12 cellular contexts compared by ENCODE assay signal in the genomic region with DNA sequence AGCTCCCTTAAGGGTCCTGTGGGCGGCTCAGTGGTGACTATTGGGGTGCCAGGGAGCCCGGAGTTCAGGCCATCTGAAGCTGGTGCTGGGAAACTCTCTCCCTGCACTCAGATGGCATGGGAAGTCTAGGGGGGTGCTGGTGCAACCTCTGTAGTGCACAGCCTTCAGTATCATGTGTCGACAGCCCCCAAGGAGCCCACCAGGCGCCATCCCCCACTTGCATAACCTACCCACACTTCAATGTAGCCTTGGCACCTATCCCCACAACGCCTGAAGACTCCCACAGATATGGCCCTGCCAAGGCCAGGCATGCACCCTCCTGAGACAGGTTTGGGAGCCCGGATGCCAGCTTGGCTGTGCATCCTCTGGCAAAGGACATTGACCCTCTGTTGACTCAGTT. TPM values are rescaled to one million over a fixed set of nuclear protein-coding genes. Genes with fewer than 3 reads are reported as not detected.
DNase-seq lines count a peak whose midpoint lies in the region; ATAC-seq, FAIRE-seq and TF ChIP-seq lines count a peak whose summit lies in the region.
"Had no signal": no experiment of that assay in that cellular context is flagged by ENCODE, and none has a peak within 500 bp of the region (broad histone marks: within the 10 kb centered on the region; RNA-seq: fewer than 3 reads in every experiment).

No MANE protein-coding gene starts in this region.

- no peak overlapping the region for H2BK15ac ChIP-seq in neuronal stem cell (ENCODE audit: low read length)

- POLR2A ChIA-PET in HepG2 (lab: Yijun Ruan, JAX) = no interaction called here

- H4K91ac ChIP-seq in neuronal stem cell (ENCODE audit: low read depth, low read length, poor library complexity) = peak overlapping the region; percentile 18

- WGBS in HepG2 (ENCODE audit: low lambda C conversion rate) = 100% methylated on average over 1 of the region's 6 CpGs
- WGBS in right lobe of liver (ENCODE audit: insufficient coverage, low coverage, low lambda C conversion rate, missing lambda C conversion rate) = 88% methylated on average over 1 of the region's 6 CpGs
- no CpG with 5 or more reads among the region's 6 CpGs for WGBS in neuronal stem cell (ENCODE audit: extremely low coverage in 2 of 2, insufficient read length in 2 of 2, insufficient replicate concordance in 1 of 2), 2 donors

- no peak overlapping the region for H2BK12ac ChIP-seq in neuronal stem cell (ENCODE audit: low read length)

- in situ Hi-C loops in HepG2 (cut with HindIII; ENCODE audit: extremely low pct_ligation_motif_present, low pct_unique_long_range_greater_than_20kb) = no loop called here
- in situ Hi-C loops in ACHN (cut with HindIII; ENCODE audit: low pct_ligation_motif_present, low pct_unique_long_range_greater_than_20kb, low sequenced_read_pairs) = no loop called here

- H3K27ac ChIP-seq in HepG2 (ENCODE audit: extremely low read length, insufficient read depth, low read length) = peak overlapping the region; percentile 47
- no peak overlapping the region for H3K27ac ChIP-seq in right lobe of liver
- H3K27ac ChIP-seq in neuronal stem cell (replicated peaks; ENCODE audit: low read length) = no peak overlapping the region

- H2AFZ ChIP-seq in HepG2 (ENCODE audit: low read length) (no peak overlapping the region), neuronal stem cell (ENCODE audit: low read length) (no peak overlapping the region)

- H3K79me2 ChIP-seq in HepG2 (ENCODE audit: insufficient read depth, low read length) = no peaks in the 10 kb centered on the region

- FAIRE-seq in HepG2 (lab: Jason Lieb, UNC) = no peak
- FAIRE-seq: colon had no signal

- no peak overlapping the region for H2BK120ac ChIP-seq in neuronal stem cell (ENCODE audit: low read depth, low read length)

- CTCF ChIA-PET in HepG2 (lab: Yijun Ruan, JAX; ENCODE audit: low intra/inter-chr PET ratio, low total read pairs) = no interaction called here

- no peaks in the 10 kb centered on the region for H4K20me1 ChIP-seq in HepG2 (ENCODE audit: insufficient read depth, low read length)

- no peaks in the 10 kb centered on the region for H3K36me3 ChIP-seq in HepG2 (replicated peaks in 1 of 2; ENCODE audit: control insufficient read depth in 1 of 2, insufficient read depth in 2 of 2, low read length in 2 of 2)
- no peaks in the 10 kb centered on the region for H3K36me3 ChIP-seq in right lobe of liver
- no peaks in the 10 kb centered on the region for H3K36me3 ChIP-seq in neuronal stem cell (replicated peaks in 1 of 2; ENCODE audit: control insufficient read depth in 2 of 2, insufficient read depth in 2 of 2, low read length in 2 of 2)
- H3K36me3 ChIP-seq: SJCRH30 had no signal

- intact Hi-C loops in HepG2 (cut with micrococcal nuclease; ENCODE audit: unreplicated experiment) (loop anchor here (5.0 kb wide), 1 partner anchor 697 kb away; the partner anchor contains the start of genes IER2 and STX10), right lobe of liver (cut with DNase I) (no loop called here)

- H3K27ac Mint-ChIP-seq in endothelial cell (ENCODE audit: unreplicated experiment) = peak overlapping the region; percentile 90

- H3K27me3 Mint-ChIP-seq in endothelial cell (ENCODE audit: unreplicated experiment) = peaks cover 24% of the 10 kb centered on the region

- no peak for ATAC-seq in HepG2
- no peak for ATAC-seq in right lobe of liver
- no peak for ATAC-seq in HG02678 (IDR thresholded peaks at IDR 0.05; ENCODE audit: unreplicated experiment)

- no peak for TF ChIP-seq EP300 in HepG2 (IDR thresholded peaks at IDR 0.05; ENCODE audit: low read depth in 2 of 2, low read length in 2 of 2)
- TF ChIP-seq EP300 in HepG2 (CRISPR knock-in tag; IDR thresholded peaks at IDR 0.05; ENCODE audit: borderline replicate concordance) = no peak

- H3K27me3 ChIP-seq in HepG2 (ENCODE audit: control insufficient read depth in 1 of 2, insufficient read depth in 2 of 2, low read length in 2 of 2) = no peaks in the 10 kb centered on the region; a peak in 1 of 5 replicates
- no peaks in the 10 kb centered on the region for H3K27me3 ChIP-seq in right lobe of liver
- no peaks in the 10 kb centered on the region for H3K27me3 ChIP-seq in neuronal stem cell (ENCODE audit: control insufficient read depth in 3 of 3, insufficient read depth in 3 of 3, low read depth in 1 of 3, low read length in 3 of 3)
- H3K27me3 ChIP-seq: SJCRH30 had no signal

- H3K4me2 ChIP-seq in HepG2 (ENCODE audit: low read depth, low read length) (no peak overlapping the region), neuronal stem cell (ENCODE audit: insufficient read depth, low read length, poor library complexity, severe bottlenecking) (no peak overlapping the region)

- H3K4me3 Mint-ChIP-seq in endothelial cell (ENCODE audit: unreplicated experiment) = no peak overlapping the region

- H3K9ac ChIP-seq in HepG2 (ENCODE audit: insufficient read depth, low read depth, low read length) = 0 out of 2 replicates have a peak overlapping the region, but pooled peaks have one; percentile 7
- H3K9ac ChIP-seq in neuronal stem cell (ENCODE audit: low read depth, low read length, poor library complexity) = no peak overlapping the region

- no peak for TF ChIP-seq POLR2A in HepG2 (IDR thresholded peaks at IDR 0.05; ENCODE audit: insufficient read depth in 1 of 2, low read depth in 2 of 2, low read length in 2 of 2)
- no peak for TF ChIP-seq POLR2A in right lobe of liver (IDR thresholded peaks at IDR 0.05)

- peak overlapping the region; percentile 3 for H3K18ac ChIP-seq in neuronal stem cell (ENCODE audit: low read length)

- H3K36me3 Mint-ChIP-seq in endothelial cell (ENCODE audit: low read depth, unreplicated experiment) = no peaks in the 10 kb centered on the region

- no peaks in the 10 kb centered on the region for H3K9me3 Mint-ChIP-seq in endothelial cell (ENCODE audit: unreplicated experiment)

- peaks cover 88% of the 10 kb centered on the region for H3K4me1 ChIP-seq in HepG2 (ENCODE audit: insufficient read depth, low read length)
- no peaks in the 10 kb centered on the region for H3K4me1 ChIP-seq in right lobe of liver
- H3K4me1 ChIP-seq in neuronal stem cell (ENCODE audit: control insufficient read depth in 2 of 2, insufficient read depth in 1 of 2, low read depth in 1 of 2, low read length in 2 of 2) = peaks cover 25 to 31% of the 10 kb centered on the region in 2 donors

- H3K4me1 Mint-ChIP-seq in endothelial cell (ENCODE audit: unreplicated experiment) = peaks cover 16% of the 10 kb centered on the region

- H3K4ac ChIP-seq in neuronal stem cell (ENCODE audit: low read length) = no peak overlapping the region

- H3K79me1 ChIP-seq in neuronal stem cell (ENCODE audit: low read depth, low read length) = no peaks in the 10 kb centered on the region

- TF ChIP-seq RAD21 in HepG2 (CRISPR knock-in tag; IDR thresholded peaks at IDR 0.05) = no peak

- H3K4me3 ChIP-seq in HepG2 (replicated peaks in 1 of 3; ENCODE audit: insufficient read depth in 1 of 3, low read depth in 2 of 3, low read length in 3 of 3) = no peak overlapping the region
- H3K4me3 ChIP-seq in right lobe of liver = no peak overlapping the region
- H3K4me3 ChIP-seq in neuronal stem cell (ENCODE audit: low read length in 2 of 2) = no peak overlapping the region

- peak overlapping the region; percentile 17 for H2AK5ac ChIP-seq in neuronal stem cell (ENCODE audit: low read depth, low read length)

- DNase-seq in HepG2 (ENCODE audit: low spot score) = no peak
- DNase-seq in right lobe of liver = no peak
- no peak for DNase-seq in endothelial cell (ENCODE audit: low spot score)
- no peak for DNase-seq in neuronal stem cell (ENCODE audit: low spot score)
- DNase-seq in AG08395 (ENCODE audit: low spot score) = no peak
- DNase-seq in ACHN = no peak
- no peak for DNase-seq in globus pallidus (ENCODE audit: low spot score)
- DNase-seq: NCI-H1930; stimulated activated CD4-positive, alpha-beta T cell treated with anti-CD3 and anti-CD28 coated beads, Interleukin-12 subunit alpha, Interleukin-12 subunit beta, amount 100 ng/mL, for 4 hours had no signal

- no TSS peak for BruUV-seq in HepG2 (replicated peaks; lab: Mats Ljungman, UMichigan)

- H3K23ac ChIP-seq in neuronal stem cell (ENCODE audit: low read depth, low read length, poor library complexity) = no peak overlapping the region

- H4K8ac ChIP-seq in neuronal stem cell (ENCODE audit: low read depth, low read length) = no peak overlapping the region

- no peaks in the 10 kb centered on the region for H3K9me3 ChIP-seq in HepG2 (ENCODE audit: low read length)
- no peaks in the 10 kb centered on the region for H3K9me3 ChIP-seq in right lobe of liver
- no peaks in the 10 kb centered on the region for H3K9me3 ChIP-seq in neuronal stem cell (replicated peaks in 1 of 2; ENCODE audit: control insufficient read depth in 2 of 2, insufficient read depth in 1 of 2, low read depth in 1 of 2, low read length in 2 of 2)
- H3K9me3 ChIP-seq: SJCRH30 had no signal

- no peak overlapping the region for H3K14ac ChIP-seq in neuronal stem cell (ENCODE audit: low read length)

- H2BK5ac ChIP-seq in neuronal stem cell (ENCODE audit: low read length) = no peak overlapping the region

- TF ChIP-seq CTCF in HepG2 (CRISPR knock-in tag; IDR thresholded peaks at IDR 0.05) = no peak
- TF ChIP-seq CTCF in right lobe of liver (IDR thresholded peaks at IDR 0.05) = no peak
- TF ChIP-seq CTCF in endothelial cell (IDR thresholded peaks at IDR 0.05; ENCODE audit: unreplicated experiment) = no peak

RNA-seq across cellular contexts. Expression of gene NANOS3, which starts 27.7 kb away (rescaled TPM):
- total RNA-seq in HepG2 (2016; rRNA removed; fragmentation: Illumina TruSeq; extraction: Trizol) = not detected in 2 replicates
- not detected in 2 replicates for total RNA-seq in HepG2 (2016; cell fraction: cytosol; rRNA removed; fragmentation: Illumina TruSeq; extraction: Trizol; ENCODE audit: low read depth)
- total RNA-seq in HepG2 (2016; cell fraction: insoluble cytoplasmic fraction; rRNA removed; fragmentation: Illumina TruSeq; extraction: Trizol) = not detected in 2 replicates
- not detected in 2 replicates for total RNA-seq in HepG2 (2016; cell fraction: membrane; rRNA removed; fragmentation: Illumina TruSeq; extraction: Trizol)
- not detected in 2 replicates for total RNA-seq in HepG2 (2016; cell fraction: nucleus; rRNA removed; fragmentation: Illumina TruSeq; extraction: Trizol)
- 0.21 TPM in 1 of 2 replicates, not detected in the other for polyA plus RNA-seq in HepG2 (2011; rRNA removed)
- polyA plus RNA-seq in HepG2 (2011; cell fraction: cytosol; rRNA removed) = not detected in 2 replicates
- polyA plus RNA-seq in HepG2 (2011; cell fraction: nucleus; rRNA removed) = 1.1 and 1.8 TPM in 2 replicates
- polyA plus RNA-seq in HepG2 (2012) = 1.1 TPM in 1 of 2 replicates, not detected in the other
- polyA plus RNA-seq in HepG2 (2016; cell fraction: cytosol; fragmentation: Illumina TruSeq; extraction: Trizol; ENCODE audit: low read depth) = not detected in 2 replicates
- polyA plus RNA-seq in HepG2 (2016; cell fraction: insoluble cytoplasmic fraction; fragmentation: Illumina TruSeq; extraction: Trizol; ENCODE audit: low read depth) = not detected in 2 replicates
- not detected in 2 replicates for polyA plus RNA-seq in HepG2 (2016; cell fraction: membrane; fragmentation: Illumina TruSeq; extraction: Trizol; ENCODE audit: low read depth)
- not detected in 2 replicates for polyA plus RNA-seq in HepG2 (2016; cell fraction: nucleus; fragmentation: Illumina TruSeq; extraction: Trizol; ENCODE audit: insufficient read depth, low read depth)
- polyA minus RNA-seq in HepG2 (2011; rRNA and poly(A)+ RNA removed; ENCODE audit: low replicate concordance) = not detected in 2 replicates
- not detected in 2 replicates for polyA minus RNA-seq in HepG2 (2011; cell fraction: cytosol; rRNA and poly(A)+ RNA removed)
- polyA minus RNA-seq in HepG2 (2011; cell fraction: nucleus; rRNA and poly(A)+ RNA removed) = not detected in 2 replicates
- not detected for total RNA-seq in right lobe of liver
- 0.69 TPM for total RNA-seq in endothelial cell (ENCODE audit: unreplicated experiment)
- polyA plus RNA-seq in neuronal stem cell (2013, experiment 1 of 2) = 0.08 TPM
- not detected for polyA plus RNA-seq in neuronal stem cell (2013, experiment 2 of 2)

RNA-seq across cellular contexts. Expression of gene ZSWIM4, which starts 54.0 kb away (rescaled TPM):
- total RNA-seq in HepG2 (2016; rRNA removed; fragmentation: Illumina TruSeq; extraction: Trizol) = 0.27 and 0.33 TPM in 2 replicates
- total RNA-seq in HepG2 (2016; cell fraction: cytosol; rRNA removed; fragmentation: Illumina TruSeq; extraction: Trizol; ENCODE audit: low read depth) = 0.10 and 0.35 TPM in 2 replicates
- total RNA-seq in HepG2 (2016; cell fraction: insoluble cytoplasmic fraction; rRNA removed; fragmentation: Illumina TruSeq; extraction: Trizol) = 0.22 and 0.28 TPM in 2 replicates
- 0.09 and 0.14 TPM in 2 replicates for total RNA-seq in HepG2 (2016; cell fraction: membrane; rRNA removed; fragmentation: Illumina TruSeq; extraction: Trizol)
- total RNA-seq in HepG2 (2016; cell fraction: nucleus; rRNA removed; fragmentation: Illumina TruSeq; extraction: Trizol) = 0.28 and 0.37 TPM in 2 replicates
- polyA plus RNA-seq in HepG2 (2011; rRNA removed) = 0.86 and 1.8 TPM in 2 replicates
- polyA plus RNA-seq in HepG2 (2011; cell fraction: cytosol; rRNA removed) = 0.91 and 1.2 TPM in 2 replicates
- polyA plus RNA-seq in HepG2 (2011; cell fraction: nucleus; rRNA removed) = 3.4 and 3.5 TPM in 2 replicates
- polyA plus RNA-seq in HepG2 (2012) = 1.5 and 2.1 TPM in 2 replicates
- polyA plus RNA-seq in HepG2 (2016; cell fraction: cytosol; fragmentation: Illumina TruSeq; extraction: Trizol; ENCODE audit: low read depth) = 0.02 TPM in 1 of 2 replicates, not detected in the other
- 0.38 and 0.45 TPM in 2 replicates for polyA plus RNA-seq in HepG2 (2016; cell fraction: insoluble cytoplasmic fraction; fragmentation: Illumina TruSeq; extraction: Trizol; ENCODE audit: low read depth)
- 0.14 and 0.20 TPM in 2 replicates for polyA plus RNA-seq in HepG2 (2016; cell fraction: membrane; fragmentation: Illumina TruSeq; extraction: Trizol; ENCODE audit: low read depth)
- polyA plus RNA-seq in HepG2 (2016; cell fraction: nucleus; fragmentation: Illumina TruSeq; extraction: Trizol; ENCODE audit: insufficient read depth, low read depth) = 0.48 and 0.55 TPM in 2 replicates
- 1.7 and 5.3 TPM in 2 replicates for polyA minus RNA-seq in HepG2 (2011; rRNA and poly(A)+ RNA removed; ENCODE audit: low replicate concordance)
- polyA minus RNA-seq in HepG2 (2011; cell fraction: cytosol; rRNA and poly(A)+ RNA removed) = 2.5 and 2.7 TPM in 2 replicates
- 2.1 and 2.4 TPM in 2 replicates for polyA minus RNA-seq in HepG2 (2011; cell fraction: nucleus; rRNA and poly(A)+ RNA removed)
- 1 to 10 TPM in 5 of 6 experiments, under 1 TPM in 1; 0.98 to 3.7 (median 1.7) TPM for total RNA-seq in right lobe of liver
- total RNA-seq in endothelial cell (ENCODE audit: unreplicated experiment) = 43.7 TPM
- polyA plus RNA-seq in neuronal stem cell (2013, experiment 1 of 2) = 16.2 TPM
- polyA plus RNA-seq in neuronal stem cell (2013, experiment 2 of 2) = 16.7 TPM

RNA-seq across cellular contexts. Expression of gene BRME1, which starts 56.6 kb away (rescaled TPM):
- total RNA-seq in HepG2 (2016; rRNA removed; fragmentation: Illumina TruSeq; extraction: Trizol) = 0.84 and 1.5 TPM in 2 replicates
- 0.35 and 0.40 TPM in 2 replicates for total RNA-seq in HepG2 (2016; cell fraction: cytosol; rRNA removed; fragmentation: Illumina TruSeq; extraction: Trizol; ENCODE audit: low read depth)
- total RNA-seq in HepG2 (2016; cell fraction: insoluble cytoplasmic fraction; rRNA removed; fragmentation: Illumina TruSeq; extraction: Trizol) = 1.1 TPM in 2 replicates
- total RNA-seq in HepG2 (2016; cell fraction: membrane; rRNA removed; fragmentation: Illumina TruSeq; extraction: Trizol) = 0.25 and 0.69 TPM in 2 replicates
- 1.2 and 1.3 TPM in 2 replicates for total RNA-seq in HepG2 (2016; cell fraction: nucleus; rRNA removed; fragmentation: Illumina TruSeq; extraction: Trizol)
- polyA plus RNA-seq in HepG2 (2011; rRNA removed) = 0.74 and 0.91 TPM in 2 replicates
- 0.55 and 0.72 TPM in 2 replicates for polyA plus RNA-seq in HepG2 (2011; cell fraction: cytosol; rRNA removed)
- 5.7 and 8.2 TPM in 2 replicates for polyA plus RNA-seq in HepG2 (2011; cell fraction: nucleus; rRNA removed)
- polyA plus RNA-seq in HepG2 (2012) = 1.3 and 1.8 TPM in 2 replicates
- 0.09 TPM in 1 of 2 replicates, not detected in the other for polyA plus RNA-seq in HepG2 (2016; cell fraction: cytosol; fragmentation: Illumina TruSeq; extraction: Trizol; ENCODE audit: low read depth)
- polyA plus RNA-seq in HepG2 (2016; cell fraction: insoluble cytoplasmic fraction; fragmentation: Illumina TruSeq; extraction: Trizol; ENCODE audit: low read depth) = 1.1 and 1.8 TPM in 2 replicates
- polyA plus RNA-seq in HepG2 (2016; cell fraction: membrane; fragmentation: Illumina TruSeq; extraction: Trizol; ENCODE audit: low read depth) = 0.23 and 0.31 TPM in 2 replicates
- 5.8 and 5.9 TPM in 2 replicates for polyA plus RNA-seq in HepG2 (2016; cell fraction: nucleus; fragmentation: Illumina TruSeq; extraction: Trizol; ENCODE audit: insufficient read depth, low read depth)
- 1.2 and 5.8 TPM in 2 replicates for polyA minus RNA-seq in HepG2 (2011; rRNA and poly(A)+ RNA removed; ENCODE audit: low replicate concordance)
- 1.3 TPM in 1 of 2 replicates, not detected in the other for polyA minus RNA-seq in HepG2 (2011; cell fraction: cytosol; rRNA and poly(A)+ RNA removed)
- polyA minus RNA-seq in HepG2 (2011; cell fraction: nucleus; rRNA and poly(A)+ RNA removed) = 2.2 and 2.4 TPM in 2 replicates
- total RNA-seq in right lobe of liver = 1 to 10 TPM in 4 of 6 experiments, under 1 TPM in 2; 0.34 to 3.7 (median 1.2) TPM
- total RNA-seq in endothelial cell (ENCODE audit: unreplicated experiment) = 3.4 TPM
- 1.8 TPM for polyA plus RNA-seq in neuronal stem cell (2013, experiment 1 of 2)
- 2.1 TPM for polyA plus RNA-seq in neuronal stem cell (2013, experiment 2 of 2)

RNA-seq across cellular contexts. Expression of gene CC2D1A, which starts 56.7 kb away (rescaled TPM):
- total RNA-seq in HepG2 (2016; rRNA removed; fragmentation: Illumina TruSeq; extraction: Trizol) = 6.4 and 9.7 TPM in 2 replicates
- 5.0 and 5.7 TPM in 2 replicates for total RNA-seq in HepG2 (2016; cell fraction: cytosol; rRNA removed; fragmentation: Illumina TruSeq; extraction: Trizol; ENCODE audit: low read depth)
- 4.7 and 10.2 TPM in 2 replicates for total RNA-seq in HepG2 (2016; cell fraction: insoluble cytoplasmic fraction; rRNA removed; fragmentation: Illumina TruSeq; extraction: Trizol)
- 5.3 and 5.8 TPM in 2 replicates for total RNA-seq in HepG2 (2016; cell fraction: membrane; rRNA removed; fragmentation: Illumina TruSeq; extraction: Trizol)
- total RNA-seq in HepG2 (2016; cell fraction: nucleus; rRNA removed; fragmentation: Illumina TruSeq; extraction: Trizol) = 9.4 and 12.9 TPM in 2 replicates
- polyA plus RNA-seq in HepG2 (2011; rRNA removed) = 11.5 and 17.0 TPM in 2 replicates
- polyA plus RNA-seq in HepG2 (2011; cell fraction: cytosol; rRNA removed) = 4.6 and 5.8 TPM in 2 replicates
- 100 and 116 TPM in 2 replicates for polyA plus RNA-seq in HepG2 (2011; cell fraction: nucleus; rRNA removed)
- polyA plus RNA-seq in HepG2 (2012) = 16.4 and 23.4 TPM in 2 replicates
- 1.2 and 1.8 TPM in 2 replicates for polyA plus RNA-seq in HepG2 (2016; cell fraction: cytosol; fragmentation: Illumina TruSeq; extraction: Trizol; ENCODE audit: low read depth)
- polyA plus RNA-seq in HepG2 (2016; cell fraction: insoluble cytoplasmic fraction; fragmentation: Illumina TruSeq; extraction: Trizol; ENCODE audit: low read depth) = 9.0 and 11.9 TPM in 2 replicates
- polyA plus RNA-seq in HepG2 (2016; cell fraction: membrane; fragmentation: Illumina TruSeq; extraction: Trizol; ENCODE audit: low read depth) = 2.8 and 3.2 TPM in 2 replicates
- polyA plus RNA-seq in HepG2 (2016; cell fraction: nucleus; fragmentation: Illumina TruSeq; extraction: Trizol; ENCODE audit: insufficient read depth, low read depth) = 55.9 and 56.2 TPM in 2 replicates
- 13.2 and 19.3 TPM in 2 replicates for polyA minus RNA-seq in HepG2 (2011; rRNA and poly(A)+ RNA removed; ENCODE audit: low replicate concordance)
- polyA minus RNA-seq in HepG2 (2011; cell fraction: cytosol; rRNA and poly(A)+ RNA removed) = 4.7 and 6.5 TPM in 2 replicates
- polyA minus RNA-seq in HepG2 (2011; cell fraction: nucleus; rRNA and poly(A)+ RNA removed) = 20.1 and 21.6 TPM in 2 replicates
- total RNA-seq in right lobe of liver = 10 to 100 TPM; 16.5 to 29.8 (median 18.1) TPM
- total RNA-seq in endothelial cell (ENCODE audit: unreplicated experiment) = 17.1 TPM
- polyA plus RNA-seq in neuronal stem cell (2013, experiment 1 of 2) = 19.7 TPM
- 18.7 TPM for polyA plus RNA-seq in neuronal stem cell (2013, experiment 2 of 2)
